Comparison of ENCODE assay signal across 12 cellular contexts in genomic region chr7:129295015-129295423, GRCh38.
DNase-seq lines count a peak whose midpoint lies in the region; ATAC-seq, FAIRE-seq and TF ChIP-seq lines count a peak whose summit lies in the region.
"Had no signal": no experiment of that assay in that cellular context is flagged by ENCODE, and none has a peak within 500 bp of the region (broad histone marks: within the 10 kb centered on the region; RNA-seq: fewer than 3 reads in every experiment).

No MANE protein-coding gene starts in this region.

- TF ChIP-seq POLR2A in NB4 (IDR thresholded peaks at IDR 0.05; ENCODE audit: extremely low read depth, insufficient read length) (no peak), lower leg skin (IDR thresholded peaks at IDR 0.05) (no peak)

- H3K4me1 ChIP-seq in kidney (ENCODE audit: control insufficient read depth in 1 of 2, insufficient read depth in 1 of 2, low read depth in 1 of 2, low read length in 2 of 2): peaks cover 0 to 3% of the 10 kb centered on the region in 2 donors

- no peak overlapping the region for H3K9ac ChIP-seq in kidney (ENCODE audit: low read length in 2 of 2)

- ATAC-seq in natural killer cell (no peak), HG03159 (IDR thresholded peaks at IDR 0.05; ENCODE audit: unreplicated experiment) (no peak)

- no peak overlapping the region for H3K4me3 Mint-ChIP-seq in mesothelial cell of epicardium
- H3K4me3 Mint-ChIP-seq in natural killer cell: no peak overlapping the region

- no peaks in the 10 kb centered on the region for H3K9me3 Mint-ChIP-seq in mesothelial cell of epicardium
- no peaks in the 10 kb centered on the region for H3K9me3 Mint-ChIP-seq in natural killer cell

- whole genome bisulfite sequencing in lower leg skin, 2 donors: 25 to 36% methylated on average over 2 of the region's 2 CpGs

- no peak overlapping the region for H3K4me3 ChIP-seq in NB4 (ENCODE audit: low read depth, low read length)
- peak overlapping the region in 1 of 2 donors; percentile 4 for H3K4me3 ChIP-seq in kidney (ENCODE audit: low read length in 2 of 2)
- no peak overlapping the region for H3K4me3 ChIP-seq in lower leg skin (ENCODE audit: low read depth, poor library complexity, severe bottlenecking)

- H3K27ac Mint-ChIP-seq in mesothelial cell of epicardium (peak overlapping the region; percentile 5), natural killer cell (no peak overlapping the region)

- no peak for FAIRE-seq in kidney (lab: Jason Lieb, UNC)

- H3K4me1 Mint-ChIP-seq in mesothelial cell of epicardium (peaks cover 7% of the 10 kb centered on the region), natural killer cell (no peaks in the 10 kb centered on the region)

- TF ChIP-seq CTCF in NB4 (IDR thresholded peaks at IDR 0.05; ENCODE audit: low read depth, low read length): no peak
- TF ChIP-seq CTCF in mesothelial cell of epicardium (IDR thresholded peaks at IDR 0.05; ENCODE audit: unreplicated experiment): no peak
- TF ChIP-seq CTCF in kidney (IDR thresholded peaks at IDR 0.05; ENCODE audit: borderline replicate concordance, extremely low read depth, insufficient read depth): no peak
- no peak for TF ChIP-seq CTCF in natural killer cell (IDR thresholded peaks at IDR 0.05)
- TF ChIP-seq CTCF in lower leg skin (IDR thresholded peaks at IDR 0.05): no peak

- intact Hi-C loops in kidney (cut with DNase I): loop anchor here (10.0 kb wide), 1 partner anchor 70 kb away; the partner anchor contains the start of gene AHCYL2
- intact Hi-C loops in natural killer cell (cut with micrococcal nuclease): no loop called here
- intact Hi-C loops in lower leg skin (cut with DNase I; ENCODE audit: low total_unique reads): no loop called here

- DNase-seq in AG20443 (ENCODE audit: low spot score): peak; percentile 82
- DNase-seq in NB4 (ENCODE audit: low read depth): peak; percentile 62
- peak; percentile 12 for DNase-seq in cerebellar cortex (ENCODE audit: low spot score)
- DNase-seq in mesothelial cell of epicardium (ENCODE audit: low spot score in 2 of 2, unreplicated experiment in 2 of 2): no peak
- DNase-seq in kidney: no peak
- no peak for DNase-seq in natural killer cell
- DNase-seq in lower leg skin (ENCODE audit: low spot score in 2 of 2): no peak
- DNase-seq: activated CD4-positive, alpha-beta T cell treated with anti-CD3 and anti-CD28 coated beads for 48 hours; central memory CD4-positive, alpha-beta T cell; islet precursor cell; stimulated activated CD4-positive, alpha-beta T cell treated with anti-CD3 and anti-CD28 coated beads, Interleukin-12 subunit alpha, Interleukin-12 subunit beta, amount 100 ng/mL, for 4 hours had no signal

- no peak overlapping the region for H3K27ac ChIP-seq in kidney (ENCODE audit: low read depth in 2 of 2, low read length in 2 of 2)

- H3K9me3 ChIP-seq in kidney (ENCODE audit: control insufficient read depth in 1 of 2, low read length in 2 of 2): no peaks in the 10 kb centered on the region

- H3K36me3 Mint-ChIP-seq in mesothelial cell of epicardium (no peaks in the 10 kb centered on the region), natural killer cell (no peaks in the 10 kb centered on the region)

- no peaks in the 10 kb centered on the region for H3K27me3 Mint-ChIP-seq in mesothelial cell of epicardium (ENCODE audit: low read depth)
- H3K27me3 Mint-ChIP-seq in natural killer cell (ENCODE audit: low read depth in 2 of 2): no peaks in the 10 kb centered on the region

- H3K36me3 ChIP-seq in kidney (ENCODE audit: control insufficient read depth in 1 of 2, insufficient read depth in 2 of 2, low read length in 2 of 2): no peaks in the 10 kb centered on the region

Comparison
In these comparisons a context has a peak if more than half of its experiments do, and no peak if none do; other contexts are left out.
1. DNase-seq: peak in AG20443 (single experiment), NB4 (single experiment) and cerebellar cortex (single experiment); none in mesothelial cell of epicardium (0 of 2), kidney (single experiment), natural killer cell (single experiment) and lower leg skin (0 of 2).